Comparison of ENCODE assay signal across 26 cellular contexts in genomic region chr5:106510321-106510720, GRCh38.
"Had no signal": no experiment of that assay in that cellular context is flagged by ENCODE, and none has a peak within 500 bp of the region (broad histone marks: within the 10 kb centered on the region; RNA-seq: fewer than 3 reads in every experiment).

No MANE protein-coding gene starts in this region.

- H3K27ac ChIP-seq: coronary artery, gastroesophageal sphincter, hepatocyte, left lung, psoas muscle, skin epidermis, suprapubic skin, transverse colon, upper lobe of right lung, uterus had no signal

- DNase-seq: effector memory CD8-positive, alpha-beta T cell; heart left ventricle; left cardiac atrium; left lung; mesendoderm; midbrain; naive thymus-derived CD4-positive, alpha-beta T cell; nephron progenitor cell; nucleus accumbens; psoas muscle; stimulated activated CD4-positive, alpha-beta T cell treated with anti-CD3 and anti-CD28 coated beads, Interleukin-15, amount 100 ng/mL, for 24 hours; stimulated activated CD4-positive, alpha-beta T cell treated with anti-CD3 and anti-CD28 coated beads, Interleukin-4, amount 100 ng/mL, for 1 hour; stimulated activated CD8-positive, alpha-beta memory T cell treated with anti-CD3 and anti-CD28 coated beads, Interleukin-4, amount 100 ng/mL, for 48 hours; stimulated activated naive CD4-positive, alpha-beta T cell; stimulated activated naive CD8-positive, alpha-beta T cell treated with anti-CD3 and anti-CD28 coated beads, Interleukin-15, amount 100 ng/mL, for 72 hours; transverse colon; upper lobe of right lung; uterus had no signal

- H3K9me3 ChIP-seq: psoas muscle, suprapubic skin, transverse colon, upper lobe of right lung, uterus had no signal

- H3K36me3 ChIP-seq: gastroesophageal sphincter, heart left ventricle, left lung, suprapubic skin, transverse colon, upper lobe of right lung, uterus had no signal

- H3K4me1 ChIP-seq: gastroesophageal sphincter, left lung, psoas muscle, suprapubic skin, transverse colon, upper lobe of right lung, uterus had no signal

- H3K4me3 ChIP-seq: coronary artery, gastroesophageal sphincter, heart left ventricle, hepatocyte, left lung, psoas muscle, skin epidermis, suprapubic skin, transverse colon, upper lobe of right lung, uterus had no signal

- ATAC-seq: effector memory CD8-positive, alpha-beta T cell; esophagus mucosa; gastroesophageal sphincter; heart left ventricle; left cardiac atrium; left lung; naive thymus-derived CD4-positive, alpha-beta T cell; psoas muscle; right cardiac atrium; stimulated activated naive CD8-positive, alpha-beta T cell treated with anti-CD3 and anti-CD28 coated beads, Interleukin-15, amount 100 ng/mL, for 72 hours; upper lobe of right lung had no signal

- FAIRE-seq: endometrium had no signal

- H3K27me3 ChIP-seq: gastroesophageal sphincter, heart left ventricle, hepatocyte, left lung, suprapubic skin, transverse colon, upper lobe of right lung, uterus had no signal
